ENCODE assay signal across 7 cellular contexts in the genomic region with DNA sequence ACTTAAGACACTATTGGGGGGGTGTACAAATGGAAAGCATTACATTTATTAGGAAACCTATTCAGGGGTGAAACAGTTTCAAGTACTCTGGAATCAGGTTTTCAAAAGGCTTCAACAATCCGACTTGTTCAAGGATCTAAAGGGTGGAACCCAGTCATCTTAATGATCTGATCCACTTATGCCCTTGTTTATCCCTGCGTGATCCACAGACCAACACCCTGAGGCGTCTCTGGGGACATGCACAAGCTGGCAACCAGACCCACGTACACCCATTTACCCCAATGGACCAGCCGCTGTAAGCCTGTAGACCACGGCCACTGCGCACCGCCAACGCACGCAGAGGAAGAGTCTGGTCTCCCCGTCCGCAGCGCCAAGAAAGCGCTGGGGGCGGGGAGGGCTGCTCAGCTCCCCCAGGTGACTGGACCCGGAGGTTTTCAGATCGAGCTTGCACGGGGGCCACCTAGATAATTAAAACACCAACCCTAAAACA.
DNase-seq lines count a peak whose midpoint lies in the region; ATAC-seq, FAIRE-seq and TF ChIP-seq lines count a peak whose summit lies in the region.

No MANE protein-coding gene starts in this region.

- peak overlapping the region; percentile 91 for H3K4me3 Mint-ChIP-seq in T-helper 2 cell treated with Interferon-gamma antibody and Interleukin-4, amounts not matched to agents 5 μg/mL and 100 μg/mL, for 36 hours
- peak overlapping the region; percentile 92 to 97 (median 96) for H3K4me3 Mint-ChIP-seq in nephron

- no peaks in the 10 kb centered on the region for H3K9me3 ChIP-seq in effector memory CD4-positive, alpha-beta T cell (ENCODE audit: control insufficient read depth, low read length)

- H3K36me3 Mint-ChIP-seq in T-helper 2 cell treated with Interferon-gamma antibody and Interleukin-4, amounts not matched to agents 5 μg/mL and 100 μg/mL, for 36 hours (ENCODE audit: low read depth) = peaks cover 80% of the 10 kb centered on the region
- H3K36me3 Mint-ChIP-seq in nephron (ENCODE audit: low read depth) = peaks cover 41% of the 10 kb centered on the region

- ATAC-seq in HG03432 (IDR thresholded peaks at IDR 0.05; ENCODE audit: unreplicated experiment) = no peak

- peaks cover 34% of the 10 kb centered on the region for H3K36me3 ChIP-seq in effector memory CD4-positive, alpha-beta T cell (ENCODE audit: control insufficient read depth, insufficient read depth, low read length)

- H3K27ac Mint-ChIP-seq in T-helper 2 cell treated with Interferon-gamma antibody and Interleukin-4, amounts not matched to agents 5 μg/mL and 100 μg/mL, for 36 hours = peak overlapping the region; percentile 92
- peak overlapping the region; percentile 91 to 98 (median 98) for H3K27ac Mint-ChIP-seq in nephron

- DNase-seq in HFF-Myc (ENCODE audit: extremely low read depth, low read depth) (no peak), dedifferentiated amniotic fluid mesenchymal stem cell (ENCODE audit: extremely low spot score) (no peak), HTR-8/SVneo (ENCODE audit: insufficient read length, low spot score) (no peak)
- DNase-seq in T-helper 2 cell treated with Interferon-gamma antibody and Interleukin-4, amounts not matched to agents 5 μg/mL and 100 μg/mL, for 36 hours (ENCODE audit: low spot score) = no peak
- peak in 2 of 3 donors; percentile 9 to 19 for DNase-seq in effector memory CD4-positive, alpha-beta T cell

- peak overlapping the region; percentile 72 for H3K4me3 ChIP-seq in HFF-Myc (replicated peaks; ENCODE audit: low read depth, low read length)
- H3K4me3 ChIP-seq in effector memory CD4-positive, alpha-beta T cell (ENCODE audit: insufficient read depth, low read depth, low read length, poor library complexity, severe bottlenecking) = peak overlapping the region; percentile 63

- H3K4me1 ChIP-seq in effector memory CD4-positive, alpha-beta T cell (ENCODE audit: control insufficient read depth, insufficient read depth, low read length, poor library complexity, severe bottlenecking) = peaks cover 48% of the 10 kb centered on the region

- no peak for TF ChIP-seq CTCF in HFF-Myc (IDR thresholded peaks at IDR 0.05; ENCODE audit: low read depth, low read length, missing control alignments)
- no peak for TF ChIP-seq CTCF in nephron (IDR thresholded peaks at IDR 0.05; ENCODE audit: unreplicated experiment in 3 of 3)

- H3K4me1 Mint-ChIP-seq in T-helper 2 cell treated with Interferon-gamma antibody and Interleukin-4, amounts not matched to agents 5 μg/mL and 100 μg/mL, for 36 hours (ENCODE audit: low read depth) = peaks cover 55% of the 10 kb centered on the region
- H3K4me1 Mint-ChIP-seq in nephron = peaks cover 48% of the 10 kb centered on the region

- H3K27me3 Mint-ChIP-seq in T-helper 2 cell treated with Interferon-gamma antibody and Interleukin-4, amounts not matched to agents 5 μg/mL and 100 μg/mL, for 36 hours (ENCODE audit: low read depth) = no peaks in the 10 kb centered on the region
- no peaks in the 10 kb centered on the region for H3K27me3 Mint-ChIP-seq in nephron (ENCODE audit: low read depth)

- no peaks in the 10 kb centered on the region for H3K27me3 ChIP-seq in effector memory CD4-positive, alpha-beta T cell (replicated peaks; ENCODE audit: control insufficient read depth, insufficient read depth, low read length, poor library complexity, severe bottlenecking)

- FAIRE-seq in HTR-8/SVneo (lab: Jason Lieb, UNC) = no peak

- H3K9me3 Mint-ChIP-seq in T-helper 2 cell treated with Interferon-gamma antibody and Interleukin-4, amounts not matched to agents 5 μg/mL and 100 μg/mL, for 36 hours = no peaks in the 10 kb centered on the region
- H3K9me3 Mint-ChIP-seq in nephron = no peaks in the 10 kb centered on the region

- peak overlapping the region; percentile 95 for H3K27ac ChIP-seq in effector memory CD4-positive, alpha-beta T cell (ENCODE audit: insufficient read depth, low read length, poor library complexity, severe bottlenecking)

Comparison
In these comparisons a context has a peak if more than half of its experiments do, and no peak if none do; other contexts are left out.
1. DNase-seq: peak in effector memory CD4-positive, alpha-beta T cell (2 of 3); none in HFF-Myc (single experiment), T-helper 2 cell treated with Interferon-gamma antibody and Interleukin-4, amounts not matched to agents 5 μg/mL and 100 μg/mL, for 36 hours (single experiment), dedifferentiated amniotic fluid mesenchymal stem cell (single experiment) and HTR-8/SVneo (single experiment).